8 cellular contexts compared by ENCODE assay signal in the genomic region with DNA sequence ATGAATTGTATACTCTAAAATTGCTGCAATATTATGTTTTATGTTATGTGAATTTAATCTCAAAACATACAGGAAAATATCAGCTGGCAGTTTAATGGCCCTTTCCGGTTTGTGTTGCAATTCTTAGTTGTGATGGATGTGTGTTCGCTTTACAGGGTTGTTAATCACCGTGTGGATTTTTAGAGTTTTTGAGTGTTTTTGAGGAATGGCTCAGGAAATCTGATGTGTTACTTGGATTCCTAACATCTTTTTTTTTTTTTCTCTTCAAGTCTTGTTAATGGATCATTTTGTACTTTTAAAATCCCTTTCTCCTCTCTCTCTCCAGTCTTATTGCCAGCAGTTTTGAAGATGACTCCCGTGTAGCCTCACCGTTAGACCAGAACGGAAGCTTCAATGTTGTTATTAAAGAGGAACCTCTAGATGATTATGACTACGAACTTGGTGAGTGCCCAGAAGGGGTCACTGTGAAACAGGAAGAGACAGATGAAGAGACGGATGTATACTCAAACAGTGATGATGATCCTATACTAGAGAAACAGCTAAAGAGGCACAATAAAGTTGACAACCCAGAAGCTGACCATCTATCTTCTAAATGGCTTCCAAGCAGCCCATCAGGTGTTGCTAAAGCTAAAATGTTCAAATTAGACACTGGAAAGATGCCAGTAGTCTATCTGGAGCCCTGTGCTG. TPM values are rescaled to one million over a fixed set of nuclear protein-coding genes. Genes with fewer than 3 reads are reported as not detected.
DNase-seq lines count a peak whose midpoint lies in the region; ATAC-seq and TF ChIP-seq lines count a peak whose summit lies in the region.

No MANE protein-coding gene starts in this region.

- H3K4me1 ChIP-seq in OCI-LY7 (ENCODE audit: insufficient read depth, low read length, poor library complexity, severe bottlenecking) (peaks cover 31% of the 10 kb centered on the region), MM.1S (ENCODE audit: low read length) (no peaks in the 10 kb centered on the region)

- H2AFZ ChIP-seq in OCI-LY7 (ENCODE audit: low read length) (no peak overlapping the region), MM.1S (ENCODE audit: low read length) (no peak overlapping the region)

- no peaks in the 10 kb centered on the region for H3F3A ChIP-seq in MM.1S (ENCODE audit: insufficient read depth, low read length)

- H3K4me1 Mint-ChIP-seq in immature natural killer cell = peaks cover 41 to 55% of the 10 kb centered on the region in 2 donors

- no peak overlapping the region for H3K9ac ChIP-seq in MM.1S (ENCODE audit: low read length)

- CTCF ChIA-PET in OCI-LY7 (lab: Charles Lee; ENCODE audit: unreplicated experiment) = no interaction called here

- H3K27me3 ChIP-seq in MM.1S (replicated peaks; ENCODE audit: insufficient read depth, low read length) = no peaks in the 10 kb centered on the region

- ATAC-seq in GM18498 (IDR thresholded peaks at IDR 0.05; ENCODE audit: unreplicated experiment) (peak; percentile 89), HG02852 (IDR thresholded peaks at IDR 0.05; ENCODE audit: unreplicated experiment) (peak; percentile 85)
- ATAC-seq in stimulated activated naive CD8-positive, alpha-beta T cell treated with anti-CD3 and anti-CD28 coated beads, Interleukin-15, Interleukin-2, amounts not matched to agents 100 U/mL and 50 U/mL, for 24 hours = peak; percentile 97

- TF ChIP-seq CTCF in OCI-LY7 (conservative IDR thresholded peaks at IDR 0.05; ENCODE audit: low read length) = peak; percentile 84
- no peak for TF ChIP-seq CTCF in MM.1S (IDR thresholded peaks at IDR 0.05; ENCODE audit: low read length)

- H4K20me1 ChIP-seq in OCI-LY7 (ENCODE audit: insufficient read depth, low read length) (0 out of 2 replicates have a peak, but pooled peaks cover 7% of the 10 kb centered on the region), MM.1S (ENCODE audit: insufficient read depth, low read length) (no peaks in the 10 kb centered on the region)

- H3K79me2 ChIP-seq in OCI-LY7 (ENCODE audit: insufficient read depth, low read depth, low read length) (peaks cover 81% of the 10 kb centered on the region), MM.1S (ENCODE audit: low read length) (peaks cover 90% of the 10 kb centered on the region)

- no peaks in the 10 kb centered on the region for H3K9me3 Mint-ChIP-seq in immature natural killer cell

- intact Hi-C loops in OCI-LY7 (cut with micrococcal nuclease; ENCODE audit: unreplicated experiment) = loop anchor here (1.0 to 5.0 kb wide), 3 partner anchors 34 to 115 kb away; partner anchors contain the start of genes MAPKBP1 and MGA

- peak overlapping the region; percentile 25 to 71 (median 61) for H3K4me3 Mint-ChIP-seq in immature natural killer cell

- H3K36me3 ChIP-seq in OCI-LY7 (ENCODE audit: insufficient read depth, low read length) = peaks cover 46% of the 10 kb centered on the region
- no peaks in the 10 kb centered on the region for H3K36me3 ChIP-seq in MM.1S (replicated peaks; ENCODE audit: insufficient read depth, low read length)

- DNase-seq in ACHN = peak; percentile 26
- DNase-seq in OCI-LY7 (ENCODE audit: low spot score) = peak; percentile 81
- peak; percentile 33 for DNase-seq in activated naive CD4-positive, alpha-beta T cell treated with anti-CD3 and anti-CD28 coated beads, Interleukin-2, amount 50 U/mL, for 16 hours
- peak; percentile 32 to 48 (median 32) for DNase-seq in immature natural killer cell
- DNase-seq in stimulated activated naive CD8-positive, alpha-beta T cell treated with anti-CD3 and anti-CD28 coated beads, Interleukin-15, Interleukin-2, amounts not matched to agents 100 U/mL and 50 U/mL, for 24 hours = peak; percentile 34
- no peak for DNase-seq in MM.1S

- H3K4me2 ChIP-seq in OCI-LY7 (ENCODE audit: low read length) (peak overlapping the region; percentile 45), MM.1S (ENCODE audit: low read depth, low read length) (no peak overlapping the region)

- peak overlapping the region; percentile 38 to 85 (median 72) for H3K27ac Mint-ChIP-seq in immature natural killer cell

- BruUV-seq in OCI-LY7 (replicated peaks; lab: Mats Ljungman, UMichigan) = no TSS peak

- peaks cover 14 to 19% (median 16%) of the 10 kb centered on the region in 3 donors for H3K36me3 Mint-ChIP-seq in immature natural killer cell

- H3K9me3 ChIP-seq in OCI-LY7 (ENCODE audit: low read length) = no peaks in the 10 kb centered on the region
- no peaks in the 10 kb centered on the region for H3K9me3 ChIP-seq in MM.1S (replicated peaks; ENCODE audit: insufficient read depth, low read length)

- POLR2A ChIA-PET in OCI-LY7 (lab: Charles Lee) = interaction anchor here (0.6 to 1.0 kb wide), 5 partner anchors 9 to 253 kb away, joined by 3 to 5 read pairs (median 3); no protein-coding TSS in a partner anchor

- peak overlapping the region; percentile 3 for H3K4me3 ChIP-seq in OCI-LY7 (ENCODE audit: low read depth, low read length, poor library complexity, severe bottlenecking)
- H3K4me3 ChIP-seq in MM.1S (ENCODE audit: low read length) = no peak overlapping the region

- H3K9me2 ChIP-seq in OCI-LY7 (ENCODE audit: insufficient read depth, low read length) (no peaks in the 10 kb centered on the region), MM.1S (replicated peaks; ENCODE audit: insufficient read depth, low read length) (no peaks in the 10 kb centered on the region)

- peak overlapping the region; percentile 27 for H3K27ac ChIP-seq in OCI-LY7 (ENCODE audit: low read depth, low read length, poor library complexity, severe bottlenecking)
- no peak overlapping the region for H3K27ac ChIP-seq in MM.1S (ENCODE audit: low read length)

- H3K27me3 Mint-ChIP-seq in immature natural killer cell (ENCODE audit: low read depth in 3 of 3) = no peaks in the 10 kb centered on the region

- in situ Hi-C loops in ACHN (cut with HindIII; ENCODE audit: low pct_ligation_motif_present, low pct_unique_long_range_greater_than_20kb, low sequenced_read_pairs) = no loop called here

RNA-seq across cellular contexts. Expression of gene MGA, which starts 35.7 kb away (rescaled TPM):
- 48.8 and 60.1 TPM in 2 replicates for total RNA-seq in OCI-LY7 (2014; rRNA removed; shearing (Covaris generic))
- total RNA-seq in OCI-LY7 (2022) = 59.1 and 59.2 TPM in 2 replicates
- 10 to 100 TPM in 1 of 3 donors, 1 to 10 TPM in 2; 3.3 to 23.8 (median 5.9) TPM for polyA plus RNA-seq in immature natural killer cell
